Comparison of ENCODE assay signal across 1 cellular context in genomic region chr16:81447383-81448101, GRCh38.
TF ChIP-seq lines count a peak whose summit lies in the region.

No MANE protein-coding gene starts in this region.

TF ChIP-seq in HEK293, 187 proteins besides CTCF, POLR2A, EP300 and RAD21 (continued from another document):
- TF ChIP-seq, protein P1, sequence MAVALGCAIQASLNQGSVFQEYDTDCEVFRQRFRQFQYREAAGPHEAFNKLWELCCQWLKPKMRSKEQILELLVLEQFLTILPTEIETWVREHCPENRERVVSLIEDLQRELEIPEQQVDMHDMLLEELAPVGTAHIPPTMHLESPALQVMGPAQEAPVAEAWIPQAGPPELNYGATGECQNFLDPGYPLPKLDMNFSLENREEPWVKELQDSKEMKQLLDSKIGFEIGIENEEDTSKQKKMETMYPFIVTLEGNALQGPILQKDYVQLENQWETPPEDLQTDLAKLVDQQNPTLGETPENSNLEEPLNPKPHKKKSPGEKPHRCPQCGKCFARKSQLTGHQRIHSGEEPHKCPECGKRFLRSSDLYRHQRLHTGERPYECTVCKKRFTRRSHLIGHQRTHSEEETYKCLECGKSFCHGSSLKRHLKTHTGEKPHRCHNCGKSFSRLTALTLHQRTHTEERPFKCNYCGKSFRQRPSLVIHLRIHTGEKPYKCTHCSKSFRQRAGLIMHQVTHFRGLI (tag by site-specific recombination; IDR thresholded peaks at IDR 0.05) = no peak
- peak; percentile 98 for TF ChIP-seq ZIC2 (tag by site-specific recombination; IDR thresholded peaks at IDR 0.05)
- TF ChIP-seq ZNF555 (tag by site-specific recombination; conservative IDR thresholded peaks at IDR 0.05) = no peak
- no peak for TF ChIP-seq SP3 (tag by site-specific recombination; IDR thresholded peaks at IDR 0.05)
- TF ChIP-seq ZNF341 (tag by site-specific recombination; IDR thresholded peaks at IDR 0.05; ENCODE audit: low read depth) = no peak
- TF ChIP-seq ZNF777 (tag by site-specific recombination; IDR thresholded peaks at IDR 0.05; ENCODE audit: borderline replicate concordance) = no peak
- no peak for TF ChIP-seq ZNF214 (tag by site-specific recombination; IDR thresholded peaks at IDR 0.05; ENCODE audit: borderline replicate concordance)
- TF ChIP-seq ZNF785 (tag by site-specific recombination; IDR thresholded peaks at IDR 0.05) = no peak
- TF ChIP-seq ZNF76 (tag by site-specific recombination; IDR thresholded peaks at IDR 0.05; ENCODE audit: borderline replicate concordance, low read depth) = no peak
- TF ChIP-seq INSM2 (tag by site-specific recombination; IDR thresholded peaks at IDR 0.05) = no peak
- no peak for TF ChIP-seq ZSCAN4 (tag by site-specific recombination; IDR thresholded peaks at IDR 0.05)
- no peak for TF ChIP-seq PRDM1 (tag by site-specific recombination; IDR thresholded peaks at IDR 0.05)
- TF ChIP-seq ZNF274 (IDR thresholded peaks at IDR 0.05; ENCODE audit: low read length) = no peak
- TF ChIP-seq ZNF274 (tag by site-specific recombination; IDR thresholded peaks at IDR 0.05; ENCODE audit: borderline replicate concordance) = no peak
- TF ChIP-seq ZXDB (tag by site-specific recombination; IDR thresholded peaks at IDR 0.05) = peak; percentile 93
- TF ChIP-seq RBAK (tag by site-specific recombination; IDR thresholded peaks at IDR 0.05) = no peak
- no peak for TF ChIP-seq ZNF596 (tag by site-specific recombination; IDR thresholded peaks at IDR 0.05)
- TF ChIP-seq ZNF155 (tag by site-specific recombination; IDR thresholded peaks at IDR 0.05) = no peak
- TF ChIP-seq ZNF423 (tag by site-specific recombination; IDR thresholded peaks at IDR 0.05) = peak; percentile 59; the same call in 1 of the 2 replicates
- no peak for TF ChIP-seq ZNF175 (tag by site-specific recombination; IDR thresholded peaks at IDR 0.05)
- TF ChIP-seq YY1 (tag by site-specific recombination; IDR thresholded peaks at IDR 0.05) = no peak
- TF ChIP-seq KLF7 (tag by site-specific recombination; IDR thresholded peaks at IDR 0.05; ENCODE audit: borderline replicate concordance) = no peak
- TF ChIP-seq ZNF266 (tag by site-specific recombination; IDR thresholded peaks at IDR 0.05; ENCODE audit: low read depth) = no peak
- no peak for TF ChIP-seq ZNF791 (tag by site-specific recombination; IDR thresholded peaks at IDR 0.05)
- TF ChIP-seq ZNF138 (tag by site-specific recombination; IDR thresholded peaks at IDR 0.05; ENCODE audit: borderline replicate concordance) = no peak
- TF ChIP-seq FEZF1 (tag by site-specific recombination; IDR thresholded peaks at IDR 0.05) = no peak
- no peak for TF ChIP-seq SETDB1 (IDR thresholded peaks at IDR 0.05; ENCODE audit: insufficient read length, low read length)
- peak; percentile 49; the same call in 1 of the 2 replicates for TF ChIP-seq ZBTB8A (tag by site-specific recombination; IDR thresholded peaks at IDR 0.05)
- TF ChIP-seq KLF10 (tag by site-specific recombination; IDR thresholded peaks at IDR 0.05) = no peak
- no peak for TF ChIP-seq ZFP41 (tag by site-specific recombination; IDR thresholded peaks at IDR 0.05; ENCODE audit: borderline replicate concordance)
- TF ChIP-seq ZNF157 (tag by site-specific recombination; IDR thresholded peaks at IDR 0.05) = no peak
- no peak for TF ChIP-seq ZNF837 (tag by site-specific recombination; IDR thresholded peaks at IDR 0.05)
- TF ChIP-seq ZNF292 (tag by site-specific recombination; IDR thresholded peaks at IDR 0.05; ENCODE audit: borderline replicate concordance, low read depth) = no peak
- TF ChIP-seq ZNF366 (tag by site-specific recombination; conservative IDR thresholded peaks at IDR 0.05) = no peak
- 0 out of 2 replicates have a peak, but pooled peaks have one; percentile 23 for TF ChIP-seq OVOL3 (tag by site-specific recombination; IDR thresholded peaks at IDR 0.05)
- no peak for TF ChIP-seq ZNF621 (tag by site-specific recombination; IDR thresholded peaks at IDR 0.05)
- TF ChIP-seq GFI1B (tag by site-specific recombination; IDR thresholded peaks at IDR 0.05) = no peak
- TF ChIP-seq TCF7L2 (IDR thresholded peaks at IDR 0.05; ENCODE audit: borderline replicate concordance, low read depth, low read length) = no peak
- no peak for TF ChIP-seq ZNF843 (tag by site-specific recombination; IDR thresholded peaks at IDR 0.05)
- no peak for TF ChIP-seq BCL11A (tag by site-specific recombination; IDR thresholded peaks at IDR 0.05; ENCODE audit: low read depth)
- TF ChIP-seq, protein P2, sequence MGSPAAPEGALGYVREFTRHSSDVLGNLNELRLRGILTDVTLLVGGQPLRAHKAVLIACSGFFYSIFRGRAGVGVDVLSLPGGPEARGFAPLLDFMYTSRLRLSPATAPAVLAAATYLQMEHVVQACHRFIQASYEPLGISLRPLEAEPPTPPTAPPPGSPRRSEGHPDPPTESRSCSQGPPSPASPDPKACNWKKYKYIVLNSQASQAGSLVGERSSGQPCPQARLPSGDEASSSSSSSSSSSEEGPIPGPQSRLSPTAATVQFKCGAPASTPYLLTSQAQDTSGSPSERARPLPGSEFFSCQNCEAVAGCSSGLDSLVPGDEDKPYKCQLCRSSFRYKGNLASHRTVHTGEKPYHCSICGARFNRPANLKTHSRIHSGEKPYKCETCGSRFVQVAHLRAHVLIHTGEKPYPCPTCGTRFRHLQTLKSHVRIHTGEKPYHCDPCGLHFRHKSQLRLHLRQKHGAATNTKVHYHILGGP (tag by site-specific recombination; IDR thresholded peaks at IDR 0.05) = no peak
- no peak for TF ChIP-seq ZNF677 (tag by site-specific recombination; IDR thresholded peaks at IDR 0.05)
- no peak for TF ChIP-seq REPIN1 (tag by site-specific recombination; IDR thresholded peaks at IDR 0.05; ENCODE audit: low read depth)
- no peak for TF ChIP-seq KLF16 (tag by site-specific recombination; IDR thresholded peaks at IDR 0.05)
- no peak for TF ChIP-seq REST (tag by site-specific recombination; IDR thresholded peaks at IDR 0.05)
- TF ChIP-seq ZNF768 (tag by site-specific recombination; IDR thresholded peaks at IDR 0.05) = no peak
- no peak for TF ChIP-seq ZNF404 (tag by site-specific recombination; IDR thresholded peaks at IDR 0.05)
- TF ChIP-seq ZNF335 (tag by site-specific recombination; conservative IDR thresholded peaks at IDR 0.05) = peak; percentile 44
- TF ChIP-seq ZNF391 (tag by site-specific recombination; IDR thresholded peaks at IDR 0.05; ENCODE audit: borderline replicate concordance, low read depth) = no peak
- TF ChIP-seq ZNF660 (tag by site-specific recombination; IDR thresholded peaks at IDR 0.05) = no peak
- TF ChIP-seq ZNF501 (tag by site-specific recombination; IDR thresholded peaks at IDR 0.05) = no peak
- TF ChIP-seq ZNF561 (tag by site-specific recombination; IDR thresholded peaks at IDR 0.05; ENCODE audit: borderline replicate concordance) = peak; percentile 48; the same call in 1 of the 2 replicates
- TF ChIP-seq ZFHX2 (tag by site-specific recombination; conservative IDR thresholded peaks at IDR 0.05) = no peak
